8 cellular contexts compared by ENCODE assay signal in genomic region chr3:111071257-111072015, GRCh38. TPM values are rescaled to one million over a fixed set of nuclear protein-coding genes. Genes with fewer than 3 reads are reported as not detected.
A peak's percentile ranks its signal among the peaks of the same experiment; 100 is the strongest.
DNase-seq lines count a peak whose midpoint lies in the region; ATAC-seq, FAIRE-seq and TF ChIP-seq lines count a peak whose summit lies in the region.

A gene with protein sequence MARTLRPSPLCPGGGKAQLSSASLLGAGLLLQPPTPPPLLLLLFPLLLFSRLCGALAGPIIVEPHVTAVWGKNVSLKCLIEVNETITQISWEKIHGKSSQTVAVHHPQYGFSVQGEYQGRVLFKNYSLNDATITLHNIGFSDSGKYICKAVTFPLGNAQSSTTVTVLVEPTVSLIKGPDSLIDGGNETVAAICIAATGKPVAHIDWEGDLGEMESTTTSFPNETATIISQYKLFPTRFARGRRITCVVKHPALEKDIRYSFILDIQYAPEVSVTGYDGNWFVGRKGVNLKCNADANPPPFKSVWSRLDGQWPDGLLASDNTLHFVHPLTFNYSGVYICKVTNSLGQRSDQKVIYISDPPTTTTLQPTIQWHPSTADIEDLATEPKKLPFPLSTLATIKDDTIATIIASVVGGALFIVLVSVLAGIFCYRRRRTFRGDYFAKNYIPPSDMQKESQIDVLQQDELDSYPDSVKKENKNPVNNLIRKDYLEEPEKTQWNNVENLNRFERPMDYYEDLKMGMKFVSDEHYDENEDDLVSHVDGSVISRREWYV (plus strand): TSS chr3:111071816. CDS start chr3:111072018, 202 bp downstream.

- peaks cover 57% of the 10 kb centered on the region for H3K79me2 ChIP-seq in astrocyte (ENCODE audit: insufficient read depth, low read length)

- H3K27me3 ChIP-seq in astrocyte (ENCODE audit: insufficient read depth, low read length) (no peaks in the 10 kb centered on the region), tibial artery (no peaks in the 10 kb centered on the region)

- TF ChIP-seq CTCF in D721Med (IDR thresholded peaks at IDR 0.05; ENCODE audit: insufficient read depth, missing control alignments) (no peak), astrocyte (IDR thresholded peaks at IDR 0.05; ENCODE audit: insufficient read depth, low read depth, low read length) (no peak), tibial artery (IDR thresholded peaks at IDR 0.05) (no peak)

- DNase-seq in D721Med (ENCODE audit: insufficient read length, low spot score) (peak; percentile 40), T-helper 2 cell (peak; percentile 68 to 89 (median 82)), astrocyte (ENCODE audit: low read depth) (peak; percentile 98), left ventricle myocardium superior (peak; percentile 95), posterior cingulate gyrus (peak; percentile 91 to 99 (median 94)), tibial artery (peak; percentile 95 to 98)

- peak within 1 kb of the TSS; percentile 95 for H2AFZ ChIP-seq in astrocyte (ENCODE audit: low read depth, low read length)

- H3K27ac ChIP-seq in KOPT-K1 (ENCODE audit: low read depth, low read length, poor library complexity, severe bottlenecking) = peak within 1 kb of the TSS; percentile 62
- peak within 1 kb of the TSS; percentile 84 for H3K27ac ChIP-seq in astrocyte (ENCODE audit: low read depth, low read length)
- H3K27ac ChIP-seq in tibial artery = peak within 1 kb of the TSS; percentile 92 to 95

- H3K9me3 ChIP-seq in KOPT-K1 (ENCODE audit: insufficient read depth, low read length, poor library complexity, severe bottlenecking) (no peaks in the 10 kb centered on the region), astrocyte (ENCODE audit: insufficient read depth, low read depth, low read length) (no peaks in the 10 kb centered on the region), tibial artery (no peaks in the 10 kb centered on the region)

- peaks cover 11% of the 10 kb centered on the region for H3K4me1 Mint-ChIP-seq in astrocyte (ENCODE audit: low read depth, unreplicated experiment)

- peak within 1 kb of the TSS; percentile 94 for H3K4me3 Mint-ChIP-seq in astrocyte (ENCODE audit: unreplicated experiment)

- no peaks in the 10 kb centered on the region for H3K36me3 Mint-ChIP-seq in astrocyte (ENCODE audit: low read depth, unreplicated experiment)

- peaks cover 14% of the 10 kb centered on the region for H3K4me1 ChIP-seq in astrocyte (ENCODE audit: insufficient read depth, low read length)
- peaks cover 0 to 41% (median 2%) of the 10 kb centered on the region in 4 donors for H3K4me1 ChIP-seq in tibial artery

- FAIRE-seq in D721Med (lab: Jason Lieb, UNC) (no peak), astrocyte (lab: Jason Lieb, UNC) (no peak)

- H3K27ac Mint-ChIP-seq in astrocyte (ENCODE audit: unreplicated experiment) = peak within 1 kb of the TSS; percentile 93

- ATAC-seq in GM21576 (IDR thresholded peaks at IDR 0.05; ENCODE audit: unreplicated experiment) (peak; percentile 83), left ventricle myocardium superior (peak; percentile 94)

- H3K36me3 ChIP-seq in KOPT-K1 (ENCODE audit: insufficient read depth, low read length) (no peaks in the 10 kb centered on the region), astrocyte (ENCODE audit: insufficient read depth, low read length) (no peaks in the 10 kb centered on the region), tibial artery (no peaks in the 10 kb centered on the region)

- H3K9ac ChIP-seq in astrocyte (ENCODE audit: low read length) = peak within 1 kb of the TSS; percentile 95

- peaks cover 31% of the 10 kb centered on the region for H4K20me1 ChIP-seq in astrocyte (ENCODE audit: insufficient read depth, low read length)

- no peaks in the 10 kb centered on the region for H3K27me3 Mint-ChIP-seq in astrocyte (ENCODE audit: low read depth, unreplicated experiment)

- H3K4me2 ChIP-seq in astrocyte (ENCODE audit: low read length) = peak within 1 kb of the TSS; percentile 95

- H3K9me3 Mint-ChIP-seq in astrocyte (ENCODE audit: unreplicated experiment) = peaks cover 1% of the 10 kb centered on the region

- H3K4me3 ChIP-seq in astrocyte (ENCODE audit: insufficient read depth, low read depth, low read length) (peak within 1 kb of the TSS; percentile 95), tibial artery (peak within 1 kb of the TSS; percentile 83 to 85)

- intact Hi-C loops in left ventricle myocardium superior (cut with micrococcal nuclease) (no loop called here), posterior cingulate gyrus (cut with DNase I) (no loop called here), tibial artery (cut with DNase I; ENCODE audit: low total_unique reads) (no loop called here)

RNA-seq across cellular contexts. Expression of the gene that starts here (rescaled TPM):
- total RNA-seq in astrocyte (56.3 and 67.1 TPM in 2 replicates), left ventricle myocardium superior (9.1 TPM)

Comparison
In these comparisons a context has a peak if more than half of its experiments do, and no peak if none do; other contexts are left out.
1. Peak in every context shown above with its lines: DNase-seq, ATAC-seq, H3K4me3 ChIP-seq and H3K27ac ChIP-seq.
2. DNase-seq: peak in every context shown above with its lines; median percentile 98 in astrocyte; 96 in tibial artery; 95 in left ventricle myocardium superior; 94 in posterior cingulate gyrus; 82 in T-helper 2 cell; 40 in D721Med.